16 cellular contexts compared by ENCODE assay signal in genomic region chr1:62528015-62528414, GRCh38.
A peak's percentile ranks its signal among the peaks of the same experiment; 100 is the strongest.
DNase-seq lines count a peak whose midpoint lies in the region; ATAC-seq and TF ChIP-seq lines count a peak whose summit lies in the region.
"Had no signal": no experiment of that assay in that cellular context is flagged by ENCODE, and none has a peak within 500 bp of the region (broad histone marks: within the 10 kb centered on the region; RNA-seq: fewer than 3 reads in every experiment).

No MANE protein-coding gene starts in this region.

- H3K4me3 Mint-ChIP-seq in stimulated activated naive CD8-positive, alpha-beta T cell treated with anti-CD3 and anti-CD28 coated beads, Interleukin-15, amount 100 ng/mL, for 72 hours: no peak overlapping the region
- H3K4me3 Mint-ChIP-seq: activated CD8-positive, alpha-beta memory T cell treated with anti-CD3 and anti-CD28 coated beads, Interleukin-2, amount 10 ng/mL, durations not matched to agents 7 days and 5 days; stimulated activated naive CD8-positive, alpha-beta T cell treated with anti-CD3 and anti-CD28 coated beads, Interleukin-15, Interleukin-2, amounts not matched to agents 100 ng/mL and 50 ng/mL, for 24 hours had no signal

- no peaks in the 10 kb centered on the region for H3K4me1 Mint-ChIP-seq in stimulated activated naive CD8-positive, alpha-beta T cell treated with anti-CD3 and anti-CD28 coated beads, Interleukin-15, amount 100 ng/mL, for 72 hours
- H3K4me1 Mint-ChIP-seq: activated CD8-positive, alpha-beta memory T cell treated with anti-CD3 and anti-CD28 coated beads, Interleukin-2, amount 10 ng/mL, durations not matched to agents 7 days and 5 days had no signal

- no peak overlapping the region for H3K4me3 ChIP-seq in cardiac fibroblast (replicated peaks in 1 of 2; ENCODE audit: low read depth in 2 of 2, low read length in 2 of 2)
- H3K4me3 ChIP-seq: left lung, Peyer's patch had no signal

- peak; percentile 4 for DNase-seq in stimulated activated naive CD8-positive, alpha-beta T cell treated with anti-CD3 and anti-CD28 coated beads, Interleukin-15, Interleukin-2, amounts not matched to agents 100 U/mL and 50 U/mL, for 24 hours
- DNase-seq in stimulated activated naive CD8-positive, alpha-beta T cell treated with anti-CD3 and anti-CD28 coated beads, Interleukin-15, amount 100 ng/mL, for 72 hours: no peak
- peak; percentile 75 for DNase-seq in NAMALWA (ENCODE audit: low spot score)
- DNase-seq in cardiac fibroblast (ENCODE audit: low read depth in 2 of 2): peak; percentile 38 to 53
- DNase-seq in pulmonary artery endothelial cell (ENCODE audit: low read depth, low spot score): peak; percentile 15
- DNase-seq in NCI-H2081 (lab: John Stamatoyannopoulos, UW): no peak
- DNase-seq in HuH-7.5 (ENCODE audit: low spot score): no peak
- no peak for DNase-seq in omental fat pad (ENCODE audit: low spot score)
- DNase-seq: activated CD8-positive, alpha-beta memory T cell treated with anti-CD3 and anti-CD28 coated beads, Interleukin-2, amount 10 ng/mL, durations not matched to agents 7 days and 5 days; activated naive CD4-positive, alpha-beta T cell treated with Interleukin-2 at 50 U/mL for 16 hours; DMS79; hippocampal formation; left lung; NCI-H345 had no signal

- no peaks in the 10 kb centered on the region for H3K27me3 Mint-ChIP-seq in stimulated activated naive CD8-positive, alpha-beta T cell treated with anti-CD3 and anti-CD28 coated beads, Interleukin-15, amount 100 ng/mL, for 72 hours
- H3K27me3 Mint-ChIP-seq: activated CD8-positive, alpha-beta memory T cell treated with anti-CD3 and anti-CD28 coated beads, Interleukin-2, amount 10 ng/mL, durations not matched to agents 7 days and 5 days; stimulated activated naive CD8-positive, alpha-beta T cell treated with anti-CD3 and anti-CD28 coated beads, Interleukin-15, Interleukin-2, amounts not matched to agents 100 ng/mL and 50 ng/mL, for 24 hours had no signal

- TF ChIP-seq CTCF in cardiac fibroblast (IDR thresholded peaks at IDR 0.05; ENCODE audit: low read depth, low read length): no peak
- TF ChIP-seq CTCF in omental fat pad (IDR thresholded peaks at IDR 0.05): no peak

- ATAC-seq in stimulated activated naive CD8-positive, alpha-beta T cell treated with anti-CD3 and anti-CD28 coated beads, Interleukin-15, Interleukin-2, amounts not matched to agents 100 U/mL and 50 U/mL, for 24 hours: no peak
- ATAC-seq in stimulated activated naive CD8-positive, alpha-beta T cell treated with anti-CD3 and anti-CD28 coated beads, Interleukin-15, amount 100 ng/mL, for 72 hours: no peak
- ATAC-seq in omental fat pad (ENCODE audit: low FRiP score): no peak
- ATAC-seq: activated CD8-positive, alpha-beta memory T cell treated with anti-CD3 and anti-CD28 coated beads, Interleukin-2, amount 10 ng/mL, durations not matched to agents 7 days and 5 days; left lung had no signal

- H3K9me3 Mint-ChIP-seq in stimulated activated naive CD8-positive, alpha-beta T cell treated with anti-CD3 and anti-CD28 coated beads, Interleukin-15, amount 100 ng/mL, for 72 hours: no peaks in the 10 kb centered on the region
- H3K9me3 Mint-ChIP-seq: stimulated activated naive CD8-positive, alpha-beta T cell treated with anti-CD3 and anti-CD28 coated beads, Interleukin-15, Interleukin-2, amounts not matched to agents 100 ng/mL and 50 ng/mL, for 24 hours had no signal

- no peak overlapping the region for H3K27ac Mint-ChIP-seq in stimulated activated naive CD8-positive, alpha-beta T cell treated with anti-CD3 and anti-CD28 coated beads, Interleukin-15, amount 100 ng/mL, for 72 hours
- H3K27ac Mint-ChIP-seq: activated CD8-positive, alpha-beta memory T cell treated with anti-CD3 and anti-CD28 coated beads, Interleukin-2, amount 10 ng/mL, durations not matched to agents 7 days and 5 days; stimulated activated naive CD8-positive, alpha-beta T cell treated with anti-CD3 and anti-CD28 coated beads, Interleukin-15, Interleukin-2, amounts not matched to agents 100 ng/mL and 50 ng/mL, for 24 hours had no signal

Comparison
In these comparisons a context has a peak if more than half of its experiments do, and no peak if none do; other contexts are left out.
1. DNase-seq: peak in stimulated activated naive CD8-positive, alpha-beta T cell treated with anti-CD3 and anti-CD28 coated beads, Interleukin-15, Interleukin-2, amounts not matched to agents 100 U/mL and 50 U/mL, for 24 hours (single experiment), NAMALWA (single experiment), cardiac fibroblast (2 of 2) and pulmonary artery endothelial cell (single experiment); none in stimulated activated naive CD8-positive, alpha-beta T cell treated with anti-CD3 and anti-CD28 coated beads, Interleukin-15, amount 100 ng/mL, for 72 hours (0 of 2), NCI-H2081 (0 of 2), HuH-7.5 (single experiment) and omental fat pad (single experiment).